8 cellular contexts compared by ENCODE assay signal in the genomic region with DNA sequence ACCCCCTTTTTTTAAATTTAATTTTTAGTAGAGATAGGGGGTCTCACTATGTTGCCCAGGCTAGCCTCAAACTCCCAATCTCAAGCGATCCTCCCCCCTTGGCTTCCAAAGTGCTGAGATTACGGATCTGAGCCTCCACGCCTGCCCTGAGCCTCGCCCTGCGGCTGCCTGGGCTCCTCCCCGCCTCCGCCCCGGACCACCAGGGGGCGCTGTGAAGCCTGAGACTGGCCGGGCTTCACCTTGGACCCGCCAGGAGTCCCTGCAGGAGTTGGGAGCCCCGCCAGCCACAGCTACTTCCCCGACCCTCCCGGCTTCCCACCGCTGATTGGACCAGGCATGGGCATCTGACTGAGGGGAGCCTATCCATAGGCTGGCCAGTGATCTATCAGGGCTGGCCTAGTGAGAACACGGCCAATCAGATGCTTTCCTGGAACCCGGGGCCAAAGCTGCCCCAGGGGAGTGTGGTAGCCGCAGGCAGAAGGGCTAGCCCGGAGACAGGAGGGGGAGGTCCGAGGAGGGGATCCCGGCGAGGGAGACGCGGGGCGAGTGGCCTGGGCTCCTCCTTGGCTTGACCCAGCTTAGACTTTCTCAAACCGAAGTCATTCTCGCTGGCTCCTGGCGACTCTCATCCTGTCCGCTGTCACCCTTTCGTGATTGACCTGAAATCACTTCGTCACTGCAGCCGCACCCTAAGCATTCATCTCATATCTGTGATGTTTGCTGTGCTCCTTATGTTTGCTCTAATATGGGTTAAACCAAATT. TPM values are rescaled to one million over a fixed set of nuclear protein-coding genes. Genes with fewer than 3 reads are reported as not detected.
DNase-seq lines count a peak whose midpoint lies in the region; ATAC-seq and TF ChIP-seq lines count a peak whose summit lies in the region.

No MANE protein-coding gene starts in this region.

- no peaks in the 10 kb centered on the region for H3K27me3 ChIP-seq in AG04450 (ENCODE audit: control insufficient read depth, insufficient read depth, low read length)

- DNase-seq in AG04450 (ENCODE audit: low read depth, low spot score) = peak; percentile 95
- DNase-seq in NCI-H2196 treated with DMSO at 0.1 percent for 48 hours (lab: John Stamatoyannopoulos, UW; ENCODE audit: unreplicated experiment) = peak; percentile 94
- peak; percentile 64 to 99 (median 94) for DNase-seq in caudate nucleus (lab: John Stamatoyannopoulos, UW)
- DNase-seq in iris pigment epithelial cell (ENCODE audit: low read depth) = peak; percentile 99
- DNase-seq in stimulated activated CD4-positive, alpha-beta T cell treated with anti-CD3 and anti-CD28 coated beads, Interleukin-12 subunit alpha, Interleukin-12 subunit beta, amount 100 ng/mL, for 24 hours (ENCODE audit: low read depth in 2 of 2) = peak; percentile 89 to 97

- POLR2A ChIA-PET in AG04450 (lab: Yijun Ruan, JAX) = interaction anchor here (0.6 to 1.4 kb wide), 4 partner anchors 66 to 216 kb away, joined by 3 to 13 read pairs (median 6); no protein-coding TSS in a partner anchor

- TF ChIP-seq CTCF in AG04450 (IDR thresholded peaks at IDR 0.05; ENCODE audit: low read depth, low read length) = peak; percentile 94
- TF ChIP-seq CTCF in WI38 (IDR thresholded peaks at IDR 0.05; ENCODE audit: low read depth, low read length) = peak; percentile 96

- H3K4me3 ChIP-seq in AG04450 (ENCODE audit: low read depth, low read length) = peak overlapping the region; percentile 65
- H3K4me3 ChIP-seq in WI38 (ENCODE audit: low read depth, low read length) = peak overlapping the region; percentile 70

- no peaks in the 10 kb centered on the region; the same call in 1 of the 2 replicates for H3K9me3 ChIP-seq in AG04450 (ENCODE audit: control insufficient read depth, insufficient read depth, low read length)

- H3K27ac ChIP-seq in AG04450 (ENCODE audit: low read depth, low read length) = peak overlapping the region; percentile 61
- peak overlapping the region; percentile 82 for H3K27ac ChIP-seq in caudate nucleus (ENCODE audit: low read depth, low read length)

- peak; percentile 95 for ATAC-seq in GM18870 (IDR thresholded peaks at IDR 0.05; ENCODE audit: unreplicated experiment)
- peak; percentile 96 for ATAC-seq in HG03135 (IDR thresholded peaks at IDR 0.05; ENCODE audit: unreplicated experiment)

- CTCF ChIA-PET in AG04450 (lab: Charles Lee) = interaction anchor here (0.5 to 3.4 kb wide), 25 partner anchors 9 to 379 kb away, joined by 3 to 24 read pairs (median 5); a partner anchor contains a TSS

RNA-seq across cellular contexts. Expression of a gene that starts 15.1 kb away (rescaled TPM):
- polyA plus RNA-seq in AG04450 (2011; rRNA removed) = 4.0 and 5.8 TPM in 2 replicates
- 2.8 TPM in 2 replicates for polyA minus RNA-seq in AG04450 (2011; rRNA and poly(A)+ RNA removed)

Comparison
In these comparisons a context has a peak if more than half of its experiments do, and no peak if none do; other contexts are left out.
1. Peak in every context shown above with its lines: DNase-seq, ATAC-seq, H3K4me3 ChIP-seq and H3K27ac ChIP-seq.